In the genomic region with DNA sequence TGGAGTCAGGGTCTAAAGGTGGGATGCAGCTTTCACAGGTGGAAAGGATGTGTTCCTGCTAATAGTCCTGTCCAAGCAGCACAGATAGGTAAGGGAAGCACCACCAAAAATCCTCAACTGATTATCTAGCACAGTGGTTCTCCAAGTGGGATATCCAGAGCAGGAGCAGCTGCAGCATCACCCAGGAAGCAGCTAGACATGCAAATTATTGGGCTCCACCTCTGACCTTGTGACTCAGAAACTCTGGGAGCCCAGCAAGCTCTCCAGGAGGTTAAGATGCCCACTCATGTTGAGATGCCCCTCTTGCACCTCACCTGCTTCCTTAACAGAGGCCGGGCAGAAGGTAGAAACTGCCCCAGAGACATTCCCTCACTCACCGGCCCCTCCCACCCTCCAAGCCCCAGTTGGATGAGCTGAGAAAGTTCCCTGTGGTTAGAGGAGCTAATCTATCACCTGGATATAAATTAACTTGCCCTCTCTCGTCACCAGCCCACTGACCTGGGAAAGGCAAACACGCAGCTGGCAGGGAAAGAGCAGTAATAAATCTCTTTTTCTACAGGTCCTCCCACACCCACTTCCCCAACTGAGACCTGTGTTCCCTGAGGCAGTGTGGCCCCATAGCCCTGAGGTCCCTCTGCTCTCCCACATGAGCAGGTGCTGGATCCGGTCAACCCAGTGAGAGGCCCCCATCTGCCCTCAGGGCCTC, we compare ENCODE assay signal across 15 cellular contexts. TPM values are rescaled to one million over a fixed set of nuclear protein-coding genes. Genes with fewer than 3 reads are reported as not detected.
DNase-seq lines count a peak whose midpoint lies in the region; ATAC-seq lines count a peak whose summit lies in the region.
"Had no signal": no experiment of that assay in that cellular context is flagged by ENCODE, and none has a peak within 500 bp of the region (broad histone marks: within the 10 kb centered on the region; RNA-seq: fewer than 3 reads in every experiment).

No MANE protein-coding gene starts in this region.

- H3K9me3 ChIP-seq in BLaER1 treated with 17β-estradiol and CSF1 and Interleukin-3, amounts not matched to agents 10 nM and 100 nM (replicated peaks in 1 of 11): no peaks in the 10 kb centered on the region
- no peaks in the 10 kb centered on the region for H3K9me3 ChIP-seq in muscle layer of duodenum (ENCODE audit: control insufficient read depth in 1 of 2, low read length in 2 of 2)
- H3K9me3 ChIP-seq: BE2C had no signal

- no peaks in the 10 kb centered on the region for H3K36me3 ChIP-seq in BLaER1 treated with 17β-estradiol and CSF1 and Interleukin-3, amounts not matched to agents 10 nM and 100 nM
- H3K36me3 ChIP-seq in muscle layer of duodenum (ENCODE audit: control insufficient read depth in 1 of 2, insufficient read depth in 2 of 2, low read length in 2 of 2): no peaks in the 10 kb centered on the region
- H3K36me3 ChIP-seq: BE2C had no signal

- H3K27me3 ChIP-seq in BLaER1 treated with 17β-estradiol and CSF1 and Interleukin-3, amounts not matched to agents 10 nM and 100 nM: peaks cover 0 to 14% (median 0%) of the 10 kb centered on the region in 11 experiments; a peak in 4 of 22 replicates
- H3K27me3 ChIP-seq in muscle layer of duodenum (ENCODE audit: low read depth, low read length): no peaks in the 10 kb centered on the region
- H3K27me3 ChIP-seq: BE2C had no signal

- DNase-seq in HuH-7 (ENCODE audit: low spot score) (peak; percentile 38), caudate nucleus (lab: John Stamatoyannopoulos, UW) (no peak), NCI-H1930 (lab: John Stamatoyannopoulos, UW) (no peak)
- DNase-seq in stimulated activated CD4-positive, alpha-beta T cell treated with anti-CD3 and anti-CD28 coated beads, Interleukin-12 subunit alpha, Interleukin-12 subunit beta, amount 100 ng/mL, for 4 hours: no peak
- DNase-seq in activated CD4-positive, alpha-beta T cell treated with anti-CD3 and anti-CD28 coated beads for 36 hours: no peak
- DNase-seq: activated CD4-positive, alpha-beta memory T cell treated with anti-CD3 and anti-CD28 coated beads for 36 hours; activated gamma-delta T cell; BE2C; stimulated activated CD4-positive, alpha-beta T cell treated with anti-CD3 and anti-CD28 coated beads, Interleukin-15, amount 100 ng/mL, for 24 hours; stimulated activated CD8-positive, alpha-beta memory T cell treated with anti-CD3 and anti-CD28 coated beads, Interleukin-4, amount 100 ng/mL, for 48 hours had no signal

- H3K36me3 Mint-ChIP-seq in activated CD4-positive, alpha-beta T cell treated with anti-CD3 and anti-CD28 coated beads for 36 hours (ENCODE audit: low read depth): no peaks in the 10 kb centered on the region
- H3K36me3 Mint-ChIP-seq: activated CD4-positive, alpha-beta memory T cell treated with anti-CD3 and anti-CD28 coated beads for 36 hours; natural killer cell treated with Interleukin-12 subunit alpha and Interleukin-12 subunit beta and Interleukin-15 and Interleukin-18, amount 100 ng/mL, for 72 hours had no signal

- no peak overlapping the region for H3K27ac ChIP-seq in BLaER1 treated with 17β-estradiol and CSF1 and Interleukin-3, amounts not matched to agents 10 nM and 100 nM
- H3K27ac ChIP-seq in caudate nucleus (ENCODE audit: low read depth, low read length) (peak overlapping the region; percentile 16), muscle layer of duodenum (ENCODE audit: low read length) (peak overlapping the region; percentile 26)

- no peaks in the 10 kb centered on the region for H3K4me1 Mint-ChIP-seq in activated CD4-positive, alpha-beta T cell treated with anti-CD3 and anti-CD28 coated beads for 36 hours

- no peaks in the 10 kb centered on the region for H3K27me3 Mint-ChIP-seq in activated CD4-positive, alpha-beta T cell treated with anti-CD3 and anti-CD28 coated beads for 36 hours
- H3K27me3 Mint-ChIP-seq: activated CD4-positive, alpha-beta memory T cell treated with anti-CD3 and anti-CD28 coated beads for 36 hours had no signal

- H3K4me2 ChIP-seq in BLaER1 treated with 17β-estradiol and CSF1 and Interleukin-3, amounts not matched to agents 10 nM and 100 nM: peak overlapping the region in 8 of 11 experiments; percentile 42 to 95 (median 84); a peak in 16 of 22 replicates

- CTCF ChIA-PET in activated CD4-positive, alpha-beta T cell treated with anti-CD3 and anti-CD28 coated beads for 36 hours (lab: Charles Lee): interaction anchor here (0.7 to 1.0 kb wide), 2 partner anchors 18 to 81 kb away, joined by 3 to 4 read pairs; no protein-coding TSS in a partner anchor

- intact Hi-C loops in activated CD4-positive, alpha-beta T cell treated with anti-CD3 and anti-CD28 coated beads for 36 hours (cut with DNase I, micrococcal nuclease): no loop called here

- POLR2A ChIA-PET in activated CD4-positive, alpha-beta T cell treated with anti-CD3 and anti-CD28 coated beads for 36 hours (lab: Charles Lee): interaction anchor here (0.6 kb wide), 1 partner anchor 20 kb away, joined by 6 read pairs; no protein-coding TSS in a partner anchor

- H3K4me3 Mint-ChIP-seq in activated CD4-positive, alpha-beta T cell treated with anti-CD3 and anti-CD28 coated beads for 36 hours: no peak overlapping the region
- H3K4me3 Mint-ChIP-seq: activated CD4-positive, alpha-beta memory T cell treated with anti-CD3 and anti-CD28 coated beads for 36 hours; natural killer cell treated with Interleukin-12 subunit alpha and Interleukin-12 subunit beta and Interleukin-15 and Interleukin-18, amount 100 ng/mL, for 72 hours; T-helper 1 cell treated with Interleukin-12 subunit alpha and Interleukin-12 subunit beta and Interleukin-4 antibody, amounts not matched to agents 30 μg/mL and 1 μg/mL, for 36 hours had no signal

- no peak for ATAC-seq in activated CD4-positive, alpha-beta T cell treated with anti-CD3 and anti-CD28 coated beads for 36 hours
- ATAC-seq in GM21619 (IDR thresholded peaks at IDR 0.05; ENCODE audit: unreplicated experiment): no peak
- ATAC-seq: natural killer cell treated with Interleukin-12 subunit alpha and Interleukin-12 subunit beta and Interleukin-15 and Interleukin-18, amount 100 ng/mL, for 72 hours had no signal

- no peaks in the 10 kb centered on the region for H3K9me3 Mint-ChIP-seq in activated CD4-positive, alpha-beta T cell treated with anti-CD3 and anti-CD28 coated beads for 36 hours (ENCODE audit: low read depth)
- H3K9me3 Mint-ChIP-seq: activated CD4-positive, alpha-beta memory T cell treated with anti-CD3 and anti-CD28 coated beads for 36 hours; natural killer cell treated with Interleukin-12 subunit alpha and Interleukin-12 subunit beta and Interleukin-15 and Interleukin-18, amount 100 ng/mL, for 72 hours; T-helper 1 cell treated with Interleukin-12 subunit alpha and Interleukin-12 subunit beta and Interleukin-4 antibody, amounts not matched to agents 30 μg/mL and 1 μg/mL, for 36 hours had no signal

- no peak overlapping the region for H3K4me3 ChIP-seq in BLaER1 treated with 17β-estradiol and CSF1 and Interleukin-3, amounts not matched to agents 10 nM and 100 nM
- no peak overlapping the region for H3K4me3 ChIP-seq in muscle layer of duodenum (ENCODE audit: low read depth in 1 of 2, low read length in 2 of 2)

- H3K9ac ChIP-seq in BLaER1 treated with 17β-estradiol and CSF1 and Interleukin-3, amounts not matched to agents 10 nM and 100 nM: no peak overlapping the region

- peaks cover 16 to 71% (median 57%) of the 10 kb centered on the region in 10 experiments for H3K4me1 ChIP-seq in BLaER1 treated with 17β-estradiol and CSF1 and Interleukin-3, amounts not matched to agents 10 nM and 100 nM
- peaks cover 18 to 43% of the 10 kb centered on the region in 2 donors for H3K4me1 ChIP-seq in muscle layer of duodenum (ENCODE audit: control insufficient read depth in 1 of 2, insufficient read depth in 2 of 2, low read length in 2 of 2)
- H3K4me1 ChIP-seq: BE2C had no signal

- no peaks in the 10 kb centered on the region for H4K20me1 ChIP-seq in BLaER1 treated with 17β-estradiol and CSF1 and Interleukin-3, amounts not matched to agents 10 nM and 100 nM

- H3K27ac Mint-ChIP-seq in activated CD4-positive, alpha-beta T cell treated with anti-CD3 and anti-CD28 coated beads for 36 hours: no peak overlapping the region
- H3K27ac Mint-ChIP-seq: activated CD4-positive, alpha-beta memory T cell treated with anti-CD3 and anti-CD28 coated beads for 36 hours; natural killer cell treated with Interleukin-12 subunit alpha and Interleukin-12 subunit beta and Interleukin-15 and Interleukin-18, amount 100 ng/mL, for 72 hours; T-helper 1 cell treated with Interleukin-12 subunit alpha and Interleukin-12 subunit beta and Interleukin-4 antibody, amounts not matched to agents 30 μg/mL and 1 μg/mL, for 36 hours had no signal

RNA-seq across cellular contexts. Expression of a gene that starts 39.3 kb away (rescaled TPM):
- not detected for total RNA-seq in activated CD4-positive, alpha-beta T cell treated with anti-CD3 and anti-CD28 coated beads for 36 hours
- total RNA-seq: activated CD4-positive, alpha-beta memory T cell treated with anti-CD3 and anti-CD28 coated beads for 36 hours; natural killer cell treated with Interleukin-12 subunit alpha and Interleukin-12 subunit beta and Interleukin-15 and Interleukin-18, amount 100 ng/mL, for 72 hours had no signal

Comparison
In these comparisons a context has a peak if more than half of its experiments do, and no peak if none do; other contexts are left out.
1. H3K27ac ChIP-seq: peak in caudate nucleus (single experiment) and muscle layer of duodenum (single experiment); none in BLaER1 treated with 17β-estradiol and CSF1 and Interleukin-3, amounts not matched to agents 10 nM and 100 nM (0 of 11).